ENCODE assay signal across 25 cellular contexts in the genomic region with DNA sequence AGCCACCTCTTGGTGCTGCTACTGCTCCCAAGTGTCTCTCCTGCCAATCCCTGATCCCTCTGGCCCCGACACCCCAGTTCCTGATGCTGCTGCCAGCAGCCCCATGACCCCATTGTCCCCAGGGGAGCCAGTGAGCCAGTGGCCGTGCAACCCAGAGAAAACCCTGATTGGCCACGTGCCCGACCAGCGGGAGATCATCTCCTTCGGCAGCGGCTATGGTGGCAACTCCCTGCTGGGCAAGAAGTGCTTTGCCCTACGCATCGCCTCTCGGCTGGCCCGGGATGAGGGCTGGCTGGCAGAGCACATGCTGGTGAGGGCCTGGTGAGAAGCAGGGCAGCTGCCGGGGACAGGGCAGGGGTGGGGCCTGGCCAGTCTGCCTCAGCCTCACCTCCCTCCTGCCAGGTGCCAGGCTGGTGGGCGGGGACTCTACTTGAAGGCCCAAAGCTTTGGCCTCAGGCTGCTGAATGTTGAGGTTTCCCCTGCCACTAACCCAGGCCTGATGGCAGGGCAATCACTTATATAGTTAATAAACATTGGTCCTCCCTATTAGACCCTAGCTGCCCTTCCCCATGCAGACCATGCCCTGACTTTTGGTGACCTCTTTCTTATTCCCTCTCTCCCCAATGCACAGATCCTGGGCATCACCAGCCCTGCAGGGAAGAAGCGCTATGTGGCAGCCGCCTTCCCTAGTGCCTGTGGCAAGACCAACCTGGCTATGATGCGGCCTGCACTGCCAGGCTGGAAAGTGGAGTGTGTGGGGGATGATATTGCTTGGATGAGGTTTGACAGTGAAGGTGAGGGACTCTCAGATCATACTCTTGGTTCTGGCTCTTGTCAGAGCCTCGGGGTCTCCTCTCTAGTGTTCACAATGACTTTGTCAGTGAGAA. TPM values are rescaled to one million over a fixed set of nuclear protein-coding genes. Genes with fewer than 3 reads are reported as not detected.
DNase-seq lines count a peak whose midpoint lies in the region; ATAC-seq and TF ChIP-seq lines count a peak whose summit lies in the region.
"Had no signal": no experiment of that assay in that cellular context is flagged by ENCODE, and none has a peak within 500 bp of the region (broad histone marks: within the 10 kb centered on the region; RNA-seq: fewer than 3 reads in every experiment).

No MANE protein-coding gene starts in this region.

- intact Hi-C loops in activated CD4-positive, alpha-beta memory T cell treated with anti-CD3 and anti-CD28 coated beads for 36 hours (cut with micrococcal nuclease) = loop anchor here (10.0 kb wide), 1 partner anchor 114 kb away; the partner anchor contains the start of gene DHRS4L2
- intact Hi-C loops in right lobe of liver (cut with DNase I) = loop anchor here in 1 of 2 donors (10.0 kb wide), 1 partner anchor 56 kb away; no protein-coding TSS in a partner anchor
- intact Hi-C loops in colonic mucosa (cut with DNase I) = no loop called here

- H3K27me3 Mint-ChIP-seq in activated CD4-positive, alpha-beta memory T cell treated with anti-CD3 and anti-CD28 coated beads, Interleukin-2, amount 10 ng/mL, durations not matched to agents 7 days and 5 days = no peaks in the 10 kb centered on the region
- H3K27me3 Mint-ChIP-seq in activated CD4-positive, alpha-beta memory T cell treated with anti-CD3 and anti-CD28 coated beads for 36 hours = no peaks in the 10 kb centered on the region
- H3K27me3 Mint-ChIP-seq in T-helper 17 cell = no peaks in the 10 kb centered on the region
- H3K27me3 Mint-ChIP-seq: activated naive CD8-positive, alpha-beta T cell treated with anti-CD3 and anti-CD28 coated beads, Interleukin-2, amount 10 ng/mL, durations not matched to agents 7 days and 5 days; naive thymus-derived CD4-positive, alpha-beta T cell; type B pancreatic cell had no signal

- H3K9me3 ChIP-seq in T-helper 17 cell (ENCODE audit: control insufficient read depth, low read length, poor library complexity, severe bottlenecking) = no peaks in the 10 kb centered on the region
- H3K9me3 ChIP-seq in right lobe of liver = no peaks in the 10 kb centered on the region
- no peaks in the 10 kb centered on the region for H3K9me3 ChIP-seq in colonic mucosa
- H3K9me3 ChIP-seq: A549, esophagus squamous epithelium, lower lobe of right lung, prostate gland had no signal

- peak overlapping the region; percentile 3 for H3K27ac Mint-ChIP-seq in activated CD4-positive, alpha-beta memory T cell treated with anti-CD3 and anti-CD28 coated beads, Interleukin-2, amount 10 ng/mL, durations not matched to agents 7 days and 5 days
- H3K27ac Mint-ChIP-seq in activated CD4-positive, alpha-beta memory T cell treated with anti-CD3 and anti-CD28 coated beads for 36 hours = no peak overlapping the region
- H3K27ac Mint-ChIP-seq in T-helper 17 cell = peak overlapping the region; percentile 45
- H3K27ac Mint-ChIP-seq: activated naive CD8-positive, alpha-beta T cell treated with anti-CD3 and anti-CD28 coated beads, Interleukin-2, amount 10 ng/mL, durations not matched to agents 7 days and 5 days; type B pancreatic cell had no signal

- CTCF ChIA-PET in activated CD4-positive, alpha-beta memory T cell treated with anti-CD3 and anti-CD28 coated beads, Interleukin-2, amount 10 ng/mL, durations not matched to agents 7 days and 5 days (lab: Charles Lee) = interaction anchor here (1.9 to 12.0 kb wide), 2 partner anchors 7 to 41 kb away, joined by 7 to 254 read pairs; no protein-coding TSS in a partner anchor
- CTCF ChIA-PET in activated CD4-positive, alpha-beta memory T cell treated with anti-CD3 and anti-CD28 coated beads for 36 hours (lab: Charles Lee) = interaction anchor here (11.8 to 12.3 kb wide), 2 partner anchors 7 to 40 kb away, joined by 241 to 458 read pairs; no protein-coding TSS in a partner anchor

- peak overlapping the region in 1 of 3 donors; percentile 39 for H3K27ac ChIP-seq in right lobe of liver
- H3K27ac ChIP-seq in colonic mucosa = no peak overlapping the region
- H3K27ac ChIP-seq: A549, cardiac muscle cell, esophagus squamous epithelium, lower lobe of right lung, prostate gland, SK-N-MC had no signal

- no peak for TF ChIP-seq CTCF in right lobe of liver (IDR thresholded peaks at IDR 0.05)
- no peak for TF ChIP-seq CTCF in colonic mucosa (IDR thresholded peaks at IDR 0.05)

- WGBS in right lobe of liver (ENCODE audit: insufficient coverage, low coverage, low lambda C conversion rate, missing lambda C conversion rate) = 46% methylated on average over 5 of the region's 17 CpGs

- H3K27me3 ChIP-seq in right lobe of liver = no peaks in the 10 kb centered on the region
- H3K27me3 ChIP-seq in colonic mucosa = no peaks in the 10 kb centered on the region
- H3K27me3 ChIP-seq: BLaER1 treated with 17β-estradiol and CSF1 and Interleukin-3, amounts not matched to agents 10 nM and 100 nM; cardiac muscle cell; esophagus squamous epithelium had no signal

- H3K4me1 Mint-ChIP-seq in activated CD4-positive, alpha-beta memory T cell treated with anti-CD3 and anti-CD28 coated beads, Interleukin-2, amount 10 ng/mL, durations not matched to agents 7 days and 5 days = peaks cover 18% of the 10 kb centered on the region
- peaks cover 14% of the 10 kb centered on the region for H3K4me1 Mint-ChIP-seq in activated CD4-positive, alpha-beta memory T cell treated with anti-CD3 and anti-CD28 coated beads for 36 hours (ENCODE audit: low read depth)
- peaks cover 21% of the 10 kb centered on the region for H3K4me1 Mint-ChIP-seq in T-helper 17 cell

- H3K4me1 ChIP-seq in right lobe of liver = peaks cover 0 to 84% (median 26%) of the 10 kb centered on the region in 4 donors
- H3K4me1 ChIP-seq in colonic mucosa = peaks cover 3% of the 10 kb centered on the region
- H3K4me1 ChIP-seq: prostate gland had no signal

- no peak overlapping the region for H3K4me3 Mint-ChIP-seq in activated CD4-positive, alpha-beta memory T cell treated with anti-CD3 and anti-CD28 coated beads, Interleukin-2, amount 10 ng/mL, durations not matched to agents 7 days and 5 days
- no peak overlapping the region for H3K4me3 Mint-ChIP-seq in activated CD4-positive, alpha-beta memory T cell treated with anti-CD3 and anti-CD28 coated beads for 36 hours
- H3K4me3 Mint-ChIP-seq in T-helper 17 cell = no peak overlapping the region
- H3K4me3 Mint-ChIP-seq: activated naive CD8-positive, alpha-beta T cell treated with anti-CD3 and anti-CD28 coated beads, Interleukin-2, amount 10 ng/mL, durations not matched to agents 7 days and 5 days; naive thymus-derived CD4-positive, alpha-beta T cell; type B pancreatic cell had no signal

- H3K9ac ChIP-seq in colonic mucosa (ENCODE audit: low read depth in 2 of 2, low read length in 2 of 2) = no peak overlapping the region

- peaks cover 0 to 68% (median 13%) of the 10 kb centered on the region in 4 donors for H3K36me3 ChIP-seq in right lobe of liver
- H3K36me3 ChIP-seq in colonic mucosa = peaks cover 10% of the 10 kb centered on the region
- H3K36me3 ChIP-seq: cardiac muscle cell, prostate gland had no signal

- no peak for ATAC-seq in T-helper 17 cell
- ATAC-seq in right lobe of liver = peak in 2 of 4 donors; percentile 4 to 25
- ATAC-seq: A549; lower lobe of right lung; naive thymus-derived CD4-positive, alpha-beta T cell; Panc1 had no signal

- no peaks in the 10 kb centered on the region for H3K9me3 Mint-ChIP-seq in activated CD4-positive, alpha-beta memory T cell treated with anti-CD3 and anti-CD28 coated beads, Interleukin-2, amount 10 ng/mL, durations not matched to agents 7 days and 5 days
- no peaks in the 10 kb centered on the region for H3K9me3 Mint-ChIP-seq in activated CD4-positive, alpha-beta memory T cell treated with anti-CD3 and anti-CD28 coated beads for 36 hours
- H3K9me3 Mint-ChIP-seq: activated naive CD8-positive, alpha-beta T cell treated with anti-CD3 and anti-CD28 coated beads, Interleukin-2, amount 10 ng/mL, durations not matched to agents 7 days and 5 days; naive thymus-derived CD4-positive, alpha-beta T cell; type B pancreatic cell had no signal

- POLR2A ChIA-PET in activated CD4-positive, alpha-beta memory T cell treated with anti-CD3 and anti-CD28 coated beads, Interleukin-2, amount 10 ng/mL, durations not matched to agents 7 days and 5 days (lab: Charles Lee) = interaction anchor here (0.6 to 10.0 kb wide), 3 partner anchors 8 to 58 kb away, joined by 3 to 149 read pairs (median 145); partner anchors contain the start of genes DCAF11 and NRL
- POLR2A ChIA-PET in activated CD4-positive, alpha-beta memory T cell treated with anti-CD3 and anti-CD28 coated beads for 36 hours (lab: Charles Lee) = no interaction called here

- no peak overlapping the region for H3K4me3 ChIP-seq in right lobe of liver
- no peak overlapping the region for H3K4me3 ChIP-seq in colonic mucosa
- H3K4me3 ChIP-seq: A549; BLaER1 treated with 17β-estradiol and CSF1 and Interleukin-3, amounts not matched to agents 10 nM and 100 nM; cardiac muscle cell; esophagus squamous epithelium; lower lobe of right lung; prostate gland; SK-N-MC had no signal

- no peak for DNase-seq in activated CD4-positive, alpha-beta memory T cell treated with anti-CD3 and anti-CD28 coated beads, Interleukin-2, amount 10 ng/mL, durations not matched to agents 7 days and 5 days
- DNase-seq in activated CD4-positive, alpha-beta memory T cell treated with anti-CD3 and anti-CD28 coated beads for 36 hours = no peak
- DNase-seq in T-helper 17 cell = no peak
- peak in 2 of 3 donors; percentile 72 to 82 for DNase-seq in right lobe of liver
- no peak for DNase-seq in DMS 273 (lab: John Stamatoyannopoulos, UW; ENCODE audit: unreplicated experiment)
- DNase-seq in NCI-H446 treated with DMSO at 0.1 percent for 48 hours (lab: John Stamatoyannopoulos, UW) = no peak
- DNase-seq in NCI-H146 treated with DMSO at 0.1 percent for 48 hours (lab: John Stamatoyannopoulos, UW; ENCODE audit: unreplicated experiment) = no peak
- no peak for DNase-seq in colonic mucosa
- DNase-seq: activated CD4-positive, alpha-beta T cell treated with anti-CD3 and anti-CD28 coated beads, Interleukin-2, amount 50 U/mL, for 1 hour; activated naive CD8-positive, alpha-beta T cell treated with anti-CD3 and anti-CD28 coated beads, Interleukin-2, amount 10 ng/mL, durations not matched to agents 7 days and 5 days; activated T-cell treated with anti-CD3 and anti-CD28 coated beads, Interleukin-2, amount 50 U/mL, for 1 hour; esophagus squamous epithelium; HCEC 1CT; lower lobe of right lung; naive thymus-derived CD4-positive, alpha-beta T cell; NCI-H1694 treated with DMSO at 0.1 percent for 48 hours; NCI-H82 had no signal

- TF ChIP-seq POLR2A in right lobe of liver (IDR thresholded peaks at IDR 0.05) = no peak

- H3K36me3 Mint-ChIP-seq in activated CD4-positive, alpha-beta memory T cell treated with anti-CD3 and anti-CD28 coated beads, Interleukin-2, amount 10 ng/mL, durations not matched to agents 7 days and 5 days (ENCODE audit: low read depth) = peaks cover 72% of the 10 kb centered on the region
- peaks cover 70% of the 10 kb centered on the region for H3K36me3 Mint-ChIP-seq in activated CD4-positive, alpha-beta memory T cell treated with anti-CD3 and anti-CD28 coated beads for 36 hours
- H3K36me3 Mint-ChIP-seq in T-helper 17 cell (ENCODE audit: low read depth) = no peaks in the 10 kb centered on the region

RNA-seq across cellular contexts. Expression of gene PCK2, which starts 5.1 kb away (rescaled TPM):
- 10 to 100 TPM; 88.5 to 90.6 TPM for total RNA-seq in activated CD4-positive, alpha-beta memory T cell treated with anti-CD3 and anti-CD28 coated beads, Interleukin-2, amount 10 ng/mL, durations not matched to agents 7 days and 5 days
- total RNA-seq in activated CD4-positive, alpha-beta memory T cell treated with anti-CD3 and anti-CD28 coated beads for 36 hours = 100 to 1,000 TPM; 118 to 125 TPM
- 10 to 100 TPM; 14.2 to 15.5 TPM for total RNA-seq in T-helper 17 cell
- total RNA-seq in right lobe of liver = 100 to 1,000 TPM; 124 to 615 (median 240) TPM
- 100 to 1,000 TPM; 133 to 173 TPM for total RNA-seq in colonic mucosa

RNA-seq across cellular contexts. Expression of gene DCAF11, which starts 15.4 kb away (rescaled TPM):
- total RNA-seq in activated CD4-positive, alpha-beta memory T cell treated with anti-CD3 and anti-CD28 coated beads, Interleukin-2, amount 10 ng/mL, durations not matched to agents 7 days and 5 days = 10 to 100 TPM; 94.1 to 98.2 TPM
- total RNA-seq in activated CD4-positive, alpha-beta memory T cell treated with anti-CD3 and anti-CD28 coated beads for 36 hours = 10 to 100 TPM; 85.6 to 91.8 TPM
- 10 to 100 TPM; 75.5 to 86.1 TPM for total RNA-seq in T-helper 17 cell
- 100 to 1,000 TPM in 3 of 6 experiments, 10 to 100 TPM in 3; 65.9 to 180 (median 103) TPM for total RNA-seq in right lobe of liver
- 100 to 1,000 TPM in 1 of 2 donors, 10 to 100 TPM in 1; 89.2 to 106 TPM for total RNA-seq in colonic mucosa

RNA-seq across cellular contexts. Expression of gene NRL, which starts 15.6 kb away (rescaled TPM):
- total RNA-seq in activated CD4-positive, alpha-beta memory T cell treated with anti-CD3 and anti-CD28 coated beads, Interleukin-2, amount 10 ng/mL, durations not matched to agents 7 days and 5 days = 1 to 10 TPM; 2.1 to 2.4 TPM
- total RNA-seq in activated CD4-positive, alpha-beta memory T cell treated with anti-CD3 and anti-CD28 coated beads for 36 hours = 1 to 10 TPM; 1.2 to 1.9 TPM
- 1 to 10 TPM; 2.2 to 3.2 TPM for total RNA-seq in T-helper 17 cell
- 1 to 10 TPM; 1.4 to 2.9 (median 2.1) TPM for total RNA-seq in right lobe of liver
- total RNA-seq in colonic mucosa = 1 to 10 TPM in 1 of 2 donors, under 1 TPM in 1; 0.88 to 2.7 TPM

RNA-seq across cellular contexts. Expression of gene CPNE6, which starts 27.8 kb away (rescaled TPM):
- not detected for total RNA-seq in activated CD4-positive, alpha-beta memory T cell treated with anti-CD3 and anti-CD28 coated beads, Interleukin-2, amount 10 ng/mL, durations not matched to agents 7 days and 5 days
- total RNA-seq in activated CD4-positive, alpha-beta memory T cell treated with anti-CD3 and anti-CD28 coated beads for 36 hours = not detected
- total RNA-seq in T-helper 17 cell (not detected), right lobe of liver (under 1 TPM in 4 of 6 experiments, not detected in 2; 0.09 to 0.40 (median 0.18) TPM), colonic mucosa (under 1 TPM in 1 of 2 donors, not detected in 1; 0.45 TPM)
- total RNA-seq: esophagus squamous epithelium, HT-29, lower lobe of right lung had no signal

RNA-seq across cellular contexts. Expression of gene FITM1, which starts 31.3 kb away (rescaled TPM):
- 1 to 10 TPM; 1.3 to 1.4 TPM for total RNA-seq in activated CD4-positive, alpha-beta memory T cell treated with anti-CD3 and anti-CD28 coated beads, Interleukin-2, amount 10 ng/mL, durations not matched to agents 7 days and 5 days
- total RNA-seq in activated CD4-positive, alpha-beta memory T cell treated with anti-CD3 and anti-CD28 coated beads for 36 hours = under 1 TPM in 1 of 2 experiments, not detected in 1; 0.86 TPM
- total RNA-seq in T-helper 17 cell = 1 to 10 TPM; 1.4 to 1.9 TPM
- 10 to 100 TPM in 3 of 6 experiments, 1 to 10 TPM in 3; 1.5 to 32.5 (median 9.3) TPM for total RNA-seq in right lobe of liver
- 1 to 10 TPM in 1 of 2 donors, under 1 TPM in 1; 0.85 to 1.5 TPM for total RNA-seq in colonic mucosa

Comparison
In these comparisons a context has a peak if more than half of its experiments do, and no peak if none do; other contexts are left out.
1. DNase-seq: peak in right lobe of liver (2 of 3); none in activated CD4-positive, alpha-beta memory T cell treated with anti-CD3 and anti-CD28 coated beads, Interleukin-2, amount 10 ng/mL, durations not matched to agents 7 days and 5 days (single experiment), activated CD4-positive, alpha-beta memory T cell treated with anti-CD3 and anti-CD28 coated beads for 36 hours (single experiment), T-helper 17 cell (0 of 3), DMS 273 (single experiment), NCI-H446 treated with DMSO at 0.1 percent for 48 hours (single experiment), NCI-H146 treated with DMSO at 0.1 percent for 48 hours (single experiment) and colonic mucosa (single experiment).
2. RNA of gene PCK2, which starts 5.1 kb away (total RNA-seq): 124 to 615 TPM in right lobe of liver, 133 to 173 TPM in colonic mucosa, 118 to 125 TPM in activated CD4-positive, alpha-beta memory T cell treated with anti-CD3 and anti-CD28 coated beads for 36 hours and 88.5 to 90.6 TPM in activated CD4-positive, alpha-beta memory T cell treated with anti-CD3 and anti-CD28 coated beads, Interleukin-2, amount 10 ng/mL, durations not matched to agents 7 days and 5 days; 14.2 to 15.5 TPM in T-helper 17 cell; every median in the first group is over 4 times any median in the second.